In the genomic region with DNA sequence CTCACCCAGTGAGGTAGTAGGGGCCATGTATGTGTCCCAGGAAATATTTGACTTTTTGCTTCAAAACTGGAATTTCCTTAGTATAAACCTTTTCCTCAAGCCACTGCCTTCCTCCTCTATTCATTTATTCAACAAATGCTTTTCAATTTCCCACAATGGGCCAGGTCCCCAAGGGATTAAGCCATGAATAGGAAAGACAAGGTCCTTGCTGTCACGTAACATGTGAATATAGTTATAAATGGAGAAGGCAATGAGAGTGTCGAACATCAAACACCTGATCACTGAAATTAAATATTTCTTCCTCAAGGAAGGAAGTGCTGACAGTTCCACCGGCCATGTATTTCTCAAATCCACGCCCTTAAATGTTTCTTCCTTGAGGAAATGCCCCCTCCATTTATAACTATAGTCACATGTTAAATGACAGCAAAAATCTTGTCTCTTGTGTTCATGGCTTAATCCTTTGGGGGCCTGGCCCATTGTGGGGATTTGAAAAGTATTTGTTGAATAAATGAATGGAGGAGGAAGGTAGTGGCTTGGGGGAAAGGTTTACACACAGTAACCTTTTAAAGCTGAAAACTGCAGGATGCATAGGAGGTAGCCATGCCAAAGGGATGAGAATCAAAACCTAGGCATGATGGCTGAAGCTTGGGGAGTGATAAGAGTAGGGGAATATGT, we compare ENCODE assay signal across 23 cellular contexts.
DNase-seq lines count a peak whose midpoint lies in the region; ATAC-seq and TF ChIP-seq lines count a peak whose summit lies in the region.
"Had no signal": no experiment of that assay in that cellular context is flagged by ENCODE, and none has a peak within 500 bp of the region (broad histone marks: within the 10 kb centered on the region; RNA-seq: fewer than 3 reads in every experiment).

No MANE protein-coding gene starts in this region.

- no peak overlapping the region for H3K23ac ChIP-seq in neuronal stem cell (ENCODE audit: low read depth, low read length, poor library complexity)

- peaks cover 0 to 9% (median 1%) of the 10 kb centered on the region in 5 donors for H3K27me3 Mint-ChIP-seq in naive thymus-derived CD8-positive, alpha-beta T cell
- H3K27me3 Mint-ChIP-seq: CD4-positive, CD25-positive, alpha-beta regulatory T cell; CD8-positive, alpha-beta memory T cell had no signal

- H3K27me3 ChIP-seq in HAP-1 (ENCODE audit: low read depth) (peaks cover 5% of the 10 kb centered on the region), esophagus muscularis mucosa (no peaks in the 10 kb centered on the region), neuronal stem cell (ENCODE audit: control insufficient read depth in 3 of 3, insufficient read depth in 3 of 3, low read depth in 1 of 3, low read length in 3 of 3) (no peaks in the 10 kb centered on the region)
- H3K27me3 ChIP-seq: BE2C, BLaER1 had no signal

- no peak for ATAC-seq in naive thymus-derived CD8-positive, alpha-beta T cell
- ATAC-seq: A549, GM12878 had no signal

- H2AK5ac ChIP-seq in neuronal stem cell (ENCODE audit: low read depth, low read length), result no peak overlapping the region

- no peak overlapping the region for H3K27ac Mint-ChIP-seq in naive thymus-derived CD8-positive, alpha-beta T cell
- H3K27ac Mint-ChIP-seq: CD4-positive, CD25-positive, alpha-beta regulatory T cell; CD8-positive, alpha-beta memory T cell had no signal

- H2BK15ac ChIP-seq in neuronal stem cell (ENCODE audit: low read length), result no peak overlapping the region

- no peaks in the 10 kb centered on the region for H3K4me1 Mint-ChIP-seq in naive thymus-derived CD8-positive, alpha-beta T cell
- H3K4me1 Mint-ChIP-seq: CD14-positive monocyte; CD4-positive, alpha-beta memory T cell; CD4-positive, CD25-positive, alpha-beta regulatory T cell; CD8-positive, alpha-beta memory T cell had no signal

- TF ChIP-seq POLR2A in esophagus muscularis mucosa (IDR thresholded peaks at IDR 0.05; ENCODE audit: low read depth), result no peak

- H3K9ac ChIP-seq in neuronal stem cell (ENCODE audit: low read depth, low read length, poor library complexity), result no peak overlapping the region
- H3K9ac ChIP-seq: BLaER1 had no signal

- H3K4me3 ChIP-seq in HAP-1 (no peak overlapping the region), esophagus muscularis mucosa (no peak overlapping the region), neuronal stem cell (ENCODE audit: low read length in 2 of 2) (no peak overlapping the region)
- H3K4me3 ChIP-seq: A549, BLaER1, GM12878 had no signal

- TF ChIP-seq EP300 in esophagus muscularis mucosa (IDR thresholded peaks at IDR 0.05), result no peak

- WGBS in esophagus muscularis mucosa, result 68% methylated on average over 4 of the region's 4 CpGs
- no CpG with 5 or more reads among the region's 4 CpGs for WGBS in neuronal stem cell (ENCODE audit: extremely low coverage in 2 of 2, insufficient read length in 2 of 2, insufficient replicate concordance in 1 of 2), 2 donors

- no peak overlapping the region for H3K4ac ChIP-seq in neuronal stem cell (ENCODE audit: low read length)

- H3K4me3 Mint-ChIP-seq in naive thymus-derived CD8-positive, alpha-beta T cell, result no peak overlapping the region
- H3K4me3 Mint-ChIP-seq: CD14-positive monocyte; CD4-positive, alpha-beta memory T cell; CD4-positive, CD25-positive, alpha-beta regulatory T cell; CD8-positive, alpha-beta memory T cell had no signal

- H3K4me1 ChIP-seq in HAP-1 (peaks cover 16% of the 10 kb centered on the region), esophagus muscularis mucosa (no peaks in the 10 kb centered on the region), neuronal stem cell (ENCODE audit: control insufficient read depth in 2 of 2, insufficient read depth in 1 of 2, low read depth in 1 of 2, low read length in 2 of 2) (peaks cover 0 to 8% of the 10 kb centered on the region in 2 donors)
- H3K4me1 ChIP-seq: A549, BE2C, BLaER1 had no signal

- H2AFZ ChIP-seq in neuronal stem cell (ENCODE audit: low read length), result no peak overlapping the region

- no peak for TF ChIP-seq CTCF in esophagus muscularis mucosa (IDR thresholded peaks at IDR 0.05)

- intact Hi-C loops in esophagus muscularis mucosa (cut with DNase I), result no loop called here

- no peak overlapping the region for H3K14ac ChIP-seq in neuronal stem cell (ENCODE audit: low read length)

- no peaks in the 10 kb centered on the region for H3K36me3 Mint-ChIP-seq in naive thymus-derived CD8-positive, alpha-beta T cell
- H3K36me3 Mint-ChIP-seq: CD14-positive monocyte; CD4-positive, alpha-beta memory T cell; CD8-positive, alpha-beta memory T cell had no signal

- H2BK12ac ChIP-seq in neuronal stem cell (ENCODE audit: low read length), result no peak overlapping the region

- H3K4me2 ChIP-seq in neuronal stem cell (ENCODE audit: insufficient read depth, low read length, poor library complexity, severe bottlenecking), result no peak overlapping the region
- H3K4me2 ChIP-seq: A549, BLaER1 had no signal

- H2BK5ac ChIP-seq in neuronal stem cell (ENCODE audit: low read length), result no peak overlapping the region

- H3K79me1 ChIP-seq in neuronal stem cell (ENCODE audit: low read depth, low read length), result no peaks in the 10 kb centered on the region

- in situ Hi-C loops in HAP-1 (cut with MboI; ENCODE audit: low sequenced_read_pairs), result no loop called here

- no peak overlapping the region for H4K8ac ChIP-seq in neuronal stem cell (ENCODE audit: low read depth, low read length)

- H3K18ac ChIP-seq in neuronal stem cell (ENCODE audit: low read length), result no peak overlapping the region

- H3K36me3 ChIP-seq in HAP-1 (replicated peaks) (no peaks in the 10 kb centered on the region), esophagus muscularis mucosa (no peaks in the 10 kb centered on the region), neuronal stem cell (replicated peaks in 1 of 2; ENCODE audit: control insufficient read depth in 2 of 2, insufficient read depth in 2 of 2, low read length in 2 of 2) (no peaks in the 10 kb centered on the region)
- H3K36me3 ChIP-seq: BE2C, BLaER1 had no signal

- DNase-seq in HAP-1 (ENCODE audit: low spot score in 2 of 2), result peak; percentile 81 to 85
- DNase-seq in esophagus muscularis mucosa (ENCODE audit: extremely low spot score), result peak; percentile 29
- DNase-seq in neuronal stem cell (ENCODE audit: low spot score), result peak; percentile 8
- no peak for DNase-seq in naive thymus-derived CD8-positive, alpha-beta T cell
- DNase-seq in NCI-H526 (lab: John Stamatoyannopoulos, UW), result no peak
- DNase-seq: BE2C; C1 segment of cervical spinal cord; CD4-positive, alpha-beta memory T cell; CD4-positive, CD25-positive, alpha-beta regulatory T cell; CD8-positive, alpha-beta memory T cell; COR-L47; DMS 273 treated with DMSO at 0.1 percent for 48 hours; DMS153; DMS53; DMS79; DND-41; EL; GDM1 had no signal

- no peak overlapping the region for H3K27ac ChIP-seq in esophagus muscularis mucosa (replicated peaks in 1 of 4)
- H3K27ac ChIP-seq in neuronal stem cell (replicated peaks; ENCODE audit: low read length), result peak overlapping the region; percentile 22
- H3K27ac ChIP-seq: 22Rv1, A549, BLaER1 had no signal

- no peaks in the 10 kb centered on the region for H3K9me3 Mint-ChIP-seq in naive thymus-derived CD8-positive, alpha-beta T cell
- H3K9me3 Mint-ChIP-seq: CD14-positive monocyte; CD4-positive, alpha-beta memory T cell; CD8-positive, alpha-beta memory T cell had no signal

- H3K9me3 ChIP-seq in HAP-1 (no peaks in the 10 kb centered on the region), esophagus muscularis mucosa (no peaks in the 10 kb centered on the region), neuronal stem cell (replicated peaks in 1 of 2; ENCODE audit: control insufficient read depth in 2 of 2, insufficient read depth in 1 of 2, low read depth in 1 of 2, low read length in 2 of 2) (no peaks in the 10 kb centered on the region)
- H3K9me3 ChIP-seq: A549, BE2C, BLaER1 had no signal

- H2BK120ac ChIP-seq in neuronal stem cell (ENCODE audit: low read depth, low read length), result no peak overlapping the region

- POLR2A ChIA-PET in naive thymus-derived CD8-positive, alpha-beta T cell (lab: Charles Lee), result no interaction called here

- no peak overlapping the region for H4K91ac ChIP-seq in neuronal stem cell (ENCODE audit: low read depth, low read length, poor library complexity)

Comparison
In these comparisons a context has a peak if more than half of its experiments do, and no peak if none do; other contexts are left out.
1. DNase-seq: peak in HAP-1 (2 of 2), esophagus muscularis mucosa (single experiment) and neuronal stem cell (single experiment); none in naive thymus-derived CD8-positive, alpha-beta T cell (0 of 10) and NCI-H526 (0 of 2).